ENCODE assay signal across 9 cellular contexts in the genomic region with DNA sequence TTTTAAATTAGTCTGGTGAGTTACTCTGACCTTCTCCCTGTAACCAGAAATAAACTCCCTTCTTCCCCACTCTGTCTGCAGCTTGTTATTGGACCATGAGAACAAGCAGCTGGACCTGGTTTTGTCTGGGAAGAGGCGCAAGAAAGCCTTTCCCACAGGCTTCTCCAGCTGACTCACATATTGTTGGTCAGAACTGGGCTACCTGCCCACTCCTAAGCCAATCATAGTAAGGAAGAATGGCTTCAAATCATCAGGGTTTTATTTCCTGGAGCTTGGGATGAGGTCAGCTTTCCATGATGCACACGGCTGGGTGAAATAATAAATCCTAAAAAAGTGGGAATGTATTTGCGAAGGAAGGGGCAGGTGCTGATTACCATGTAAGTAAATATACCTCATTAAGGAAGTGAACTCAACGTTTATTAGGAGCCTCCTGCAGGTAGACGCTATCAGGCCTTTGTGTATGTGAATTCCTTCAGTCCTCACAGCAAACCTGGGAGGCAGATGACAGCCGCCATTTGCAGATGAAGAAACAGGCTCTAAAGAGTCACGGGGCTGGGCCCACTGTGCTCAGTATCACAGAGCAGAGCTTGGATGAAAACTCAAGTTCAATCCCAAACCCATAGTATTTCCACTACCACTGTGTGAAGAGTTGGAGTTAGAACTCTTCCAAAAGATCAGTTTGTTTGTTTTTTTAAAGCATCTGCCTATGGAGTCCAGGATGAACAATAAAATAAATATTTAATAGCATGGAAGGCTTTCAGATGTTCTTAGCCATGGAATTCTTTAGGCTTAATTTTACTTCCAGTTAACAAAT. TPM values are rescaled to one million over a fixed set of nuclear protein-coding genes. Genes with fewer than 3 reads are reported as not detected.
DNase-seq lines count a peak whose midpoint lies in the region; ATAC-seq, FAIRE-seq and TF ChIP-seq lines count a peak whose summit lies in the region.
"Had no signal": no experiment of that assay in that cellular context is flagged by ENCODE, and none has a peak within 500 bp of the region (broad histone marks: within the 10 kb centered on the region; RNA-seq: fewer than 3 reads in every experiment).

No MANE protein-coding gene starts in this region.

- H3K27me3 Mint-ChIP-seq in activated CD8-positive, alpha-beta T cell treated with anti-CD3 and anti-CD28 coated beads for 36 hours = no peaks in the 10 kb centered on the region
- H3K27me3 Mint-ChIP-seq: stimulated activated naive B cell treated with anti-CD40 and anti-IgM and Interleukin-4, amounts not matched to agents 10 μg/mL and 1 μg/mL and 100 μg/mL, for 72 hours had no signal

- CTCF ChIA-PET in activated CD8-positive, alpha-beta T cell treated with anti-CD3 and anti-CD28 coated beads for 36 hours (lab: Charles Lee) = interaction anchor here (1.0 to 1.8 kb wide), 2 partner anchors 9 to 12 kb away, joined by 3 to 4 read pairs; no protein-coding TSS in a partner anchor
- CTCF ChIA-PET in HEK293T (lab: Yijun Ruan, JAX) = no interaction called here

- H3K9me3 Mint-ChIP-seq in activated CD8-positive, alpha-beta T cell treated with anti-CD3 and anti-CD28 coated beads for 36 hours = no peaks in the 10 kb centered on the region
- H3K9me3 Mint-ChIP-seq: stimulated activated naive B cell treated with anti-CD40 and anti-IgM and Interleukin-4, amounts not matched to agents 10 μg/mL and 1 μg/mL and 100 μg/mL, for 72 hours had no signal

- TF ChIP-seq CTCF in activated CD8-positive, alpha-beta T cell treated with anti-CD3 and anti-CD28 coated beads for 36 hours (IDR thresholded peaks at IDR 0.05) = no peak

- FAIRE-seq in H54 (lab: Jason Lieb, UNC) = no peak

- no peaks in the 10 kb centered on the region for H3K36me3 Mint-ChIP-seq in activated CD8-positive, alpha-beta T cell treated with anti-CD3 and anti-CD28 coated beads for 36 hours (ENCODE audit: low read depth)

- ATAC-seq in left ventricle myocardium superior = peak; percentile 79
- no peak for ATAC-seq in activated CD8-positive, alpha-beta T cell treated with anti-CD3 and anti-CD28 coated beads for 36 hours

- no peak for TF ChIP-seq POLR2A in H54 (IDR thresholded peaks at IDR 0.05; ENCODE audit: low read depth, low read length)

- peak overlapping the region in 20 of 21 experiments; percentile 54 to 93 (median 82) for H3K27ac ChIP-seq in skin epidermis

- peak; percentile 61 for DNase-seq in H54 (ENCODE audit: insufficient read length, low spot score)
- DNase-seq in amniotic stem cell (lab: John Stamatoyannopoulos, UW) = peak; percentile 96
- peak; percentile 64 for DNase-seq in left ventricle myocardium superior
- DNase-seq in GM19238 (ENCODE audit: insufficient read length, low spot score) = no peak
- DNase-seq in RPMI8226 = no peak
- DNase-seq in activated CD8-positive, alpha-beta T cell treated with anti-CD3 and anti-CD28 coated beads for 36 hours = no peak
- DNase-seq in HEK293T (ENCODE audit: extremely low spot score) = no peak
- DNase-seq: stimulated activated naive B cell treated with anti-CD40 and anti-IgM and Interleukin-4, amounts not matched to agents 10 μg/mL and 1 μg/mL and 100 μg/mL, for 72 hours had no signal

- peaks cover 4% of the 10 kb centered on the region for H3K4me1 Mint-ChIP-seq in activated CD8-positive, alpha-beta T cell treated with anti-CD3 and anti-CD28 coated beads for 36 hours (ENCODE audit: low read depth)

- H3K4me3 Mint-ChIP-seq in activated CD8-positive, alpha-beta T cell treated with anti-CD3 and anti-CD28 coated beads for 36 hours = no peak overlapping the region

- POLR2A ChIA-PET in activated CD8-positive, alpha-beta T cell treated with anti-CD3 and anti-CD28 coated beads for 36 hours (lab: Charles Lee) = interaction anchor here (0.7 kb wide), 1 partner anchor 11 kb away, joined by 3 read pairs; no protein-coding TSS in a partner anchor
- POLR2A ChIA-PET in HEK293T (lab: Yijun Ruan, JAX) = interaction anchor here (0.6 to 0.8 kb wide), 2 partner anchors 117 to 145 kb away, joined by 3 read pairs; no protein-coding TSS in a partner anchor

- no peak overlapping the region for H3K4me3 ChIP-seq in skin epidermis

- intact Hi-C loops in left ventricle myocardium superior (cut with micrococcal nuclease) = no loop called here
- intact Hi-C loops in activated CD8-positive, alpha-beta T cell treated with anti-CD3 and anti-CD28 coated beads for 36 hours (cut with micrococcal nuclease) = no loop called here

- H3K27ac Mint-ChIP-seq in activated CD8-positive, alpha-beta T cell treated with anti-CD3 and anti-CD28 coated beads for 36 hours = no peak overlapping the region
- H3K27ac Mint-ChIP-seq: stimulated activated naive B cell treated with anti-CD40 and anti-IgM and Interleukin-4, amounts not matched to agents 10 μg/mL and 1 μg/mL and 100 μg/mL, for 72 hours had no signal

TF ChIP-seq in HEK293T, 16 proteins besides CTCF, POLR2A, EP300 and RAD21:
- TF ChIP-seq, protein P1, sequence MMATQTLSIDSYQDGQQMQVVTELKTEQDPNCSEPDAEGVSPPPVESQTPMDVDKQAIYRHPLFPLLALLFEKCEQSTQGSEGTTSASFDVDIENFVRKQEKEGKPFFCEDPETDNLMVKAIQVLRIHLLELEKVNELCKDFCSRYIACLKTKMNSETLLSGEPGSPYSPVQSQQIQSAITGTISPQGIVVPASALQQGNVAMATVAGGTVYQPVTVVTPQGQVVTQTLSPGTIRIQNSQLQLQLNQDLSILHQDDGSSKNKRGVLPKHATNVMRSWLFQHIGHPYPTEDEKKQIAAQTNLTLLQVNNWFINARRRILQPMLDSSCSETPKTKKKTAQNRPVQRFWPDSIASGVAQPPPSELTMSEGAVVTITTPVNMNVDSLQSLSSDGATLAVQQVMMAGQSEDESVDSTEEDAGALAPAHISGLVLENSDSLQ (IDR thresholded peaks at IDR 0.05) = no peak
- TF ChIP-seq SUZ12 (IDR thresholded peaks at IDR 0.05) (no peak), SP1 (IDR thresholded peaks at IDR 0.05) (no peak), CTBP1 (IDR thresholded peaks at IDR 0.05; ENCODE audit: borderline replicate concordance) (no peak), NFRKB (IDR thresholded peaks at IDR 0.05) (no peak), FOXK2 (IDR thresholded peaks at IDR 0.05) (no peak), BHLHE40 (IDR thresholded peaks at IDR 0.05; ENCODE audit: borderline replicate concordance) (no peak), L3MBTL2 (conservative IDR thresholded peaks at IDR 0.05) (no peak), ELF4 (IDR thresholded peaks at IDR 0.05) (no peak), ZNF384 (IDR thresholded peaks at IDR 0.05) (no peak), TARDBP (IDR thresholded peaks at IDR 0.05) (no peak), FOXM1 (IDR thresholded peaks at IDR 0.05; ENCODE audit: borderline replicate concordance) (no peak), ARNT (IDR thresholded peaks at IDR 0.05) (no peak), FOXA1 (IDR thresholded peaks at IDR 0.05) (no peak), HDGF (IDR thresholded peaks at IDR 0.05; ENCODE audit: borderline replicate concordance) (no peak)

RNA-seq across cellular contexts. Expression of a gene that starts 32.7 kb away (rescaled TPM):
- total RNA-seq in left ventricle myocardium superior = 7.0 TPM
- 10 to 100 TPM; 23.5 to 25.1 TPM for total RNA-seq in activated CD8-positive, alpha-beta T cell treated with anti-CD3 and anti-CD28 coated beads for 36 hours

RNA-seq across cellular contexts. Expression of a gene that starts 54.6 kb away (rescaled TPM):
- total RNA-seq in left ventricle myocardium superior = 78.7 TPM
- total RNA-seq in activated CD8-positive, alpha-beta T cell treated with anti-CD3 and anti-CD28 coated beads for 36 hours = 10 to 100 TPM; 47.2 to 51.3 TPM

RNA-seq across cellular contexts. Expression of a gene that starts 54.9 kb away (rescaled TPM):
- 3.8 TPM for total RNA-seq in left ventricle myocardium superior
- total RNA-seq in activated CD8-positive, alpha-beta T cell treated with anti-CD3 and anti-CD28 coated beads for 36 hours = 1 to 10 TPM; 7.5 to 7.8 TPM

Comparison
In these comparisons a context has a peak if more than half of its experiments do, and no peak if none do; other contexts are left out.
1. DNase-seq: peak in H54 (single experiment), amniotic stem cell (single experiment) and left ventricle myocardium superior (single experiment); none in GM19238 (single experiment), RPMI8226 (single experiment), activated CD8-positive, alpha-beta T cell treated with anti-CD3 and anti-CD28 coated beads for 36 hours (single experiment) and HEK293T (single experiment).